ENCODE assay signal across 22 cellular contexts in genomic region chr19:45032421-45032820, GRCh38. TPM values are rescaled to one million over a fixed set of nuclear protein-coding genes. Genes with fewer than 3 reads are reported as not detected.
DNase-seq lines count a peak whose midpoint lies in the region; ATAC-seq, FAIRE-seq and TF ChIP-seq lines count a peak whose summit lies in the region.
"Had no signal": no experiment of that assay in that cellular context is flagged by ENCODE, and none has a peak within 500 bp of the region (broad histone marks: within the 10 kb centered on the region; RNA-seq: fewer than 3 reads in every experiment).

No MANE protein-coding gene starts in this region.

- H2AFZ ChIP-seq in GM12878 (ENCODE audit: control insufficient read depth, low read depth, low read length) (no peak overlapping the region), trophoblast cell (ENCODE audit: insufficient read depth, low read length, poor library complexity) (no peak overlapping the region), GM23248 (no peak overlapping the region)
- H2AFZ ChIP-seq: GM23338 had no signal

- intact Hi-C loops in GM12878 (cut with micrococcal nuclease; ENCODE audit: unreplicated experiment): no loop called here

- H2BK12ac ChIP-seq in trophoblast cell (ENCODE audit: low read length): no peak overlapping the region

- in situ Hi-C loops in GM12878 (cut with MboI) (no loop called here), GM23248 (cut with MboI) (no loop called here)

- H3K9ac ChIP-seq in GM12878 (ENCODE audit: control insufficient read depth, insufficient read depth, low read length) (no peak overlapping the region), trophoblast cell (ENCODE audit: low read length) (no peak overlapping the region), GM23248 (no peak overlapping the region)

- H3K9me3 ChIP-seq in GM12878 (replicated peaks; ENCODE audit: control insufficient read depth, insufficient read depth, low read length) (no peaks in the 10 kb centered on the region), trophoblast cell (ENCODE audit: insufficient read depth, low read depth, low read length) (peaks cover 3% of the 10 kb centered on the region), GM23248 (ENCODE audit: low read depth) (no peaks in the 10 kb centered on the region)

- H3K27me3 ChIP-seq in GM12878 (replicated peaks in 1 of 2; ENCODE audit: control insufficient read depth in 2 of 2, insufficient read depth in 2 of 2, low read length in 1 of 2): no peaks in the 10 kb centered on the region
- no peaks in the 10 kb centered on the region for H3K27me3 ChIP-seq in trophoblast cell (ENCODE audit: insufficient read depth, low read length)
- H3K27me3 ChIP-seq in GM23248 (replicated peaks; ENCODE audit: insufficient read depth): no peaks in the 10 kb centered on the region

- no peaks in the 10 kb centered on the region for H3K9me3 Mint-ChIP-seq in activated T-cell treated with anti-CD3 and anti-CD28 coated beads, Interleukin-2, amount 50 U/mL, for 72 hours
- no peaks in the 10 kb centered on the region for H3K9me3 Mint-ChIP-seq in activated T-cell treated with anti-CD3 and anti-CD28 coated beads, Interleukin-2, amount 50 U/mL, for 24 hours
- H3K9me3 Mint-ChIP-seq: CD4-positive, alpha-beta T cell; IgD-negative memory B cell had no signal

- H3K4me1 Mint-ChIP-seq in activated T-cell treated with anti-CD3 and anti-CD28 coated beads, Interleukin-2, amount 50 U/mL, for 72 hours (ENCODE audit: low read depth): no peaks in the 10 kb centered on the region
- no peaks in the 10 kb centered on the region for H3K4me1 Mint-ChIP-seq in activated T-cell treated with anti-CD3 and anti-CD28 coated beads, Interleukin-2, amount 50 U/mL, for 24 hours (ENCODE audit: low read depth)
- H3K4me1 Mint-ChIP-seq: GM23338, IgD-negative memory B cell had no signal

- no peak overlapping the region for H4K8ac ChIP-seq in trophoblast cell (ENCODE audit: low read depth, low read length)

- CTCF ChIA-PET in GM12878 (lab: Yijun Ruan, JAX): interaction anchor here (0.6 to 0.8 kb wide), 2 partner anchors 17 to 27 kb away, joined by 3 read pairs; no protein-coding TSS in a partner anchor

- no peak overlapping the region for H3K18ac ChIP-seq in trophoblast cell (ENCODE audit: low read length)

- DNase-seq in activated T-cell treated with anti-CD3 and anti-CD28 coated beads, Interleukin-2, amount 50 U/mL, for 72 hours: no peak
- no peak for DNase-seq in activated T-cell treated with anti-CD3 and anti-CD28 coated beads, Interleukin-2, amount 50 U/mL, for 24 hours
- DNase-seq in ELF-1 (ENCODE audit: low read depth, low spot score): peak; percentile 29
- no peak for DNase-seq in GM12878 (ENCODE audit: low read depth, low spot score)
- DNase-seq in trophoblast cell: no peak
- no peak for DNase-seq in GM23248
- DNase-seq in GM19239 (ENCODE audit: insufficient read length, low spot score): no peak
- DNase-seq: AML-193; CD4-positive, alpha-beta T cell; DMS79 treated with DMSO at 0.1 percent for 48 hours; HCEC 1CT; KG1 had no signal

- H3K4me2 ChIP-seq in GM12878 (ENCODE audit: control insufficient read depth, insufficient read depth): no peak overlapping the region
- H3K4me2 ChIP-seq in trophoblast cell (ENCODE audit: low read length): no peak overlapping the region
- H3K4me2 ChIP-seq in GM23248 (ENCODE audit: unreplicated experiment): no peak overlapping the region
- H3K4me2 ChIP-seq: A549, GM23338 had no signal

- H3K27me3 Mint-ChIP-seq in activated T-cell treated with anti-CD3 and anti-CD28 coated beads, Interleukin-2, amount 50 U/mL, for 72 hours (ENCODE audit: low read depth): no peaks in the 10 kb centered on the region
- no peaks in the 10 kb centered on the region for H3K27me3 Mint-ChIP-seq in activated T-cell treated with anti-CD3 and anti-CD28 coated beads, Interleukin-2, amount 50 U/mL, for 24 hours
- H3K27me3 Mint-ChIP-seq: CD4-positive, alpha-beta T cell; IgD-negative memory B cell had no signal

- no peak for ATAC-seq in activated T-cell treated with anti-CD3 and anti-CD28 coated beads, Interleukin-2, amount 50 U/mL, for 72 hours (replicated peaks in 1 of 2)
- ATAC-seq in GM12878: no peak
- ATAC-seq: GM23338 had no signal

- no peak overlapping the region for H2BK120ac ChIP-seq in trophoblast cell (ENCODE audit: insufficient read depth, low read length, poor library complexity)

- H3K9me2 ChIP-seq in GM23248 (ENCODE audit: insufficient read depth): no peaks in the 10 kb centered on the region

- SMC1A ChIA-PET in GM12878 (lab: Charles Lee; ENCODE audit: uncharacterized antibody, unreplicated experiment): interaction anchor here (0.8 kb wide), 1 partner anchor 311 kb away, joined by 3 read pairs; no protein-coding TSS in a partner anchor

- peak overlapping the region; percentile 14 for H4K12ac ChIP-seq in trophoblast cell (ENCODE audit: low read depth, low read length)

- H3K23ac ChIP-seq in trophoblast cell (ENCODE audit: low read length): no peak overlapping the region

- H3K36me3 Mint-ChIP-seq in activated T-cell treated with anti-CD3 and anti-CD28 coated beads, Interleukin-2, amount 50 U/mL, for 72 hours (ENCODE audit: insufficient read depth in 2 of 2): peaks cover 18 to 52% of the 10 kb centered on the region in 2 donors
- peaks cover 91% of the 10 kb centered on the region for H3K36me3 Mint-ChIP-seq in activated T-cell treated with anti-CD3 and anti-CD28 coated beads, Interleukin-2, amount 50 U/mL, for 24 hours (ENCODE audit: low read depth)

- H3K14ac ChIP-seq in trophoblast cell (ENCODE audit: low read length): no peak overlapping the region

- RAD21 ChIA-PET in GM12878 (lab: Charles Lee; ENCODE audit: unreplicated experiment): interaction anchor here (1.1 kb wide), 1 partner anchor 15 kb away, joined by 4 read pairs; no protein-coding TSS in a partner anchor

- TF ChIP-seq POLR2A in GM12878 (IDR thresholded peaks at IDR 0.05; ENCODE audit: low read depth, low read length): peak; percentile 49; the same call in 1 of the 2 replicates

- H3K4me1 ChIP-seq in GM12878 (ENCODE audit: control insufficient read depth, insufficient read depth, low read length) (no peaks in the 10 kb centered on the region), trophoblast cell (ENCODE audit: control insufficient read depth in 1 of 2, insufficient read depth in 2 of 2, low read length in 2 of 2) (no peaks in the 10 kb centered on the region), GM23248 (ENCODE audit: insufficient read depth) (no peaks in the 10 kb centered on the region)
- H3K4me1 ChIP-seq: A549 had no signal

- H3K27ac Mint-ChIP-seq in activated T-cell treated with anti-CD3 and anti-CD28 coated beads, Interleukin-2, amount 50 U/mL, for 72 hours: peak overlapping the region; percentile 26
- H3K27ac Mint-ChIP-seq in activated T-cell treated with anti-CD3 and anti-CD28 coated beads, Interleukin-2, amount 50 U/mL, for 24 hours: no peak overlapping the region
- H3K27ac Mint-ChIP-seq: GM23338 had no signal

- peaks cover 19 to 30% of the 10 kb centered on the region in 2 experiments for H3K36me3 ChIP-seq in GM12878 (ENCODE audit: control insufficient read depth in 2 of 2, insufficient read depth in 2 of 2, low read length in 1 of 2)
- peaks cover 14 to 25% of the 10 kb centered on the region in 2 experiments for H3K36me3 ChIP-seq in trophoblast cell (ENCODE audit: control insufficient read depth in 1 of 2, insufficient read depth in 2 of 2, low read length in 2 of 2)
- 0 out of 2 replicates have a peak, but pooled peaks cover 5% of the 10 kb centered on the region for H3K36me3 ChIP-seq in GM23248 (ENCODE audit: low read depth)

- TF ChIP-seq EP300 in GM12878 (IDR thresholded peaks at IDR 0.05; ENCODE audit: borderline replicate concordance in 1 of 2, control insufficient read depth in 1 of 2, low read depth in 2 of 2, low read length in 2 of 2): no peak

- H4K20me1 ChIP-seq in GM12878 (ENCODE audit: control insufficient read depth, insufficient read depth): no peaks in the 10 kb centered on the region
- no peaks in the 10 kb centered on the region for H4K20me1 ChIP-seq in GM23248 (ENCODE audit: insufficient read depth)

- H3K4me3 Mint-ChIP-seq in activated T-cell treated with anti-CD3 and anti-CD28 coated beads, Interleukin-2, amount 50 U/mL, for 72 hours: no peak overlapping the region
- H3K4me3 Mint-ChIP-seq in activated T-cell treated with anti-CD3 and anti-CD28 coated beads, Interleukin-2, amount 50 U/mL, for 24 hours: no peak overlapping the region
- H3K4me3 Mint-ChIP-seq: GM23338 had no signal

- 94% methylated on average over 18 of the region's 18 CpGs for WGBS in GM12878 (ENCODE audit: insufficient coverage, insufficient replicate concordance, low lambda C conversion rate, missing lambda C conversion rate)
- no CpG with 5 or more reads among the region's 18 CpGs for WGBS in trophoblast cell (ENCODE audit: extremely low coverage, insufficient coverage, insufficient read length)
- 84 to 86% methylated on average over 18 of the region's 18 CpGs for WGBS in GM23248 (ENCODE audit: low coverage in 1 of 2, low lambda C conversion rate in 2 of 2, missing lambda C conversion rate in 2 of 2), 2 experiments

- H3K79me2 ChIP-seq in GM12878 (ENCODE audit: control insufficient read depth, insufficient read depth, low read length): no peaks in the 10 kb centered on the region
- H3K79me2 ChIP-seq in trophoblast cell (ENCODE audit: control insufficient read depth, insufficient read depth, low read length, poor library complexity): no peaks in the 10 kb centered on the region
- no peaks in the 10 kb centered on the region for H3K79me2 ChIP-seq in GM23248 (ENCODE audit: insufficient read depth)

- TF ChIP-seq CTCF in GM12878 (IDR thresholded peaks at IDR 0.05 in 2 of 3, conservative IDR thresholded peaks at IDR 0.05 in 1 of 3; ENCODE audit: control insufficient read depth in 2 of 3, extremely low read depth in 1 of 3, insufficient read depth in 1 of 3, low read depth in 3 of 3, low read length in 3 of 3): no peak

- no peak overlapping the region for H3K4me3 ChIP-seq in GM12878
- no peak overlapping the region for H3K4me3 ChIP-seq in trophoblast cell (ENCODE audit: low read depth, low read length)
- no peak overlapping the region for H3K4me3 ChIP-seq in GM23248
- H3K4me3 ChIP-seq: A549, GM23338 had no signal

- H4K91ac ChIP-seq in trophoblast cell (ENCODE audit: low read depth, low read length): no peak overlapping the region

- H3K27ac ChIP-seq in GM12878 (ENCODE audit: control insufficient read depth, insufficient read depth): no peak overlapping the region
- H3K27ac ChIP-seq in trophoblast cell (ENCODE audit: low read depth, low read length): no peak overlapping the region
- H3K27ac ChIP-seq in GM23248: no peak overlapping the region
- H3K27ac ChIP-seq: 22Rv1, C4-2B, HL-60 had no signal

- TF ChIP-seq RAD21 in GM12878 (IDR thresholded peaks at IDR 0.05; ENCODE audit: insufficient read depth, low read depth, low read length): no peak

- no peaks in the 10 kb centered on the region for H3K79me1 ChIP-seq in trophoblast cell (ENCODE audit: low read length)

- POLR2A ChIA-PET in GM12878 (lab: Charles Lee): interaction anchor here (1.6 to 1.7 kb wide), 2 partner anchors 11 to 14 kb away, joined by 3 to 6 read pairs; no protein-coding TSS in a partner anchor

- FAIRE-seq in GM12878 (lab: Jason Lieb, UNC) (no peak), GM19239 (lab: Jason Lieb, UNC) (no peak)
- FAIRE-seq: A549, GM12891, H54, HTR-8/SVneo had no signal

- no peak overlapping the region for H2BK5ac ChIP-seq in trophoblast cell (ENCODE audit: low read depth, low read length, poor library complexity)

- no peaks in the 10 kb centered on the region for H3F3A ChIP-seq in GM23248 (ENCODE audit: insufficient read depth)

- no peak overlapping the region for H3K4ac ChIP-seq in trophoblast cell (ENCODE audit: low read depth, low read length)

- no peak overlapping the region for H2AK5ac ChIP-seq in trophoblast cell (ENCODE audit: low read length)

- BruUV-seq in GM12878 (replicated peaks; lab: Mats Ljungman, UMichigan): no TSS peak

RNA-seq across cellular contexts. Expression of gene CLASRP, which starts 6.4 kb away (rescaled TPM):
- 100 to 1,000 TPM; 110 to 138 TPM for total RNA-seq in activated T-cell treated with anti-CD3 and anti-CD28 coated beads, Interleukin-2, amount 50 U/mL, for 72 hours
- 116 and 141 TPM in 2 replicates for total RNA-seq in GM12878 (2013; cell fraction: nucleolus; rRNA removed)
- 28.5 and 28.9 TPM in 2 replicates for total RNA-seq in GM12878 (2014; rRNA removed)
- 31.9 and 33.6 TPM in 2 replicates for total RNA-seq in GM12878 (2014; rRNA removed; fragmentation: Illumina TruSeq; extraction: Trizol)
- 66.7 and 75.8 TPM in 2 replicates for total RNA-seq in GM12878 (2021)
- polyA plus RNA-seq in GM12878 (2011; ENCODE audit: low read depth): 32.0 TPM
- 24.6 and 40.4 TPM in 2 replicates for polyA plus RNA-seq in GM12878 (2011; rRNA removed)
- polyA plus RNA-seq in GM12878 (2011; cell fraction: cytosol; rRNA removed): 19.2 and 19.5 TPM in 2 replicates
- 208 and 258 TPM in 2 replicates for polyA plus RNA-seq in GM12878 (2011; cell fraction: nucleus; rRNA removed)
- polyA plus RNA-seq in GM12878 (2012): 58.3 and 93.7 TPM in 2 replicates
- polyA plus RNA-seq in GM12878 (2014; fragmentation: Illumina TruSeq; extraction: Trizol): 20.2 and 37.2 TPM in 2 replicates
- 1 to 10 TPM in 1 of 2 experiments, under 1 TPM in 1; 0.68 to 2.3 TPM for polyA plus RNA-seq in GM12878 (2014; fragmentation: Nextera tagmentation; extraction: Ambion mirVana)
- polyA plus RNA-seq in GM12878 (2014; rRNA removed): 62.5 and 80.2 TPM in 2 replicates
- polyA plus RNA-seq in GM12878 (2016; fragmentation: Nextera tagmentation; extraction: Ambion mirVana): 10 to 100 TPM; 18.5 to 23.6 TPM
- 23.8 and 26.4 TPM in 2 replicates for polyA minus RNA-seq in GM12878 (2011; rRNA and poly(A)+ RNA removed)
- 7.9 and 9.6 TPM in 2 replicates for polyA minus RNA-seq in GM12878 (2011; cell fraction: cytosol; rRNA and poly(A)+ RNA removed)
- polyA minus RNA-seq in GM12878 (2011; cell fraction: nucleus; rRNA and poly(A)+ RNA removed): 20.9 and 53.9 TPM in 2 replicates
- polyA plus RNA-seq in trophoblast cell (2013): 30.4 TPM in 2 replicates
- 12.3 and 45.1 TPM in 2 replicates for total RNA-seq in GM23248 (2014; rRNA removed; shearing (Covaris generic))
- 9.2 and 10.1 TPM in 2 replicates for polyA plus RNA-seq in GM23248 (2016; fragmentation: Nextera tagmentation; extraction: Ambion mirVana)

RNA-seq across cellular contexts. Expression of gene RELB, which starts 31.2 kb away (rescaled TPM):
- total RNA-seq in activated T-cell treated with anti-CD3 and anti-CD28 coated beads, Interleukin-2, amount 50 U/mL, for 72 hours: 100 to 1,000 TPM; 142 to 145 TPM
- total RNA-seq in GM12878 (2013; cell fraction: nucleolus; rRNA removed): 26.2 and 27.0 TPM in 2 replicates
- total RNA-seq in GM12878 (2014; rRNA removed) (14.6 and 22.8 TPM in 2 replicates), GM12878 (2014; rRNA removed; fragmentation: Illumina TruSeq; extraction: Trizol) (8.4 and 9.1 TPM in 2 replicates), GM12878 (2021) (43.4 and 43.8 TPM in 2 replicates)
- 7.3 TPM for polyA plus RNA-seq in GM12878 (2011; ENCODE audit: low read depth)
- polyA plus RNA-seq in GM12878 (2011; rRNA removed) (9.9 and 20.6 TPM in 2 replicates), GM12878 (2014; fragmentation: Illumina TruSeq; extraction: Trizol) (3.6 and 5.6 TPM in 2 replicates), GM12878 (2014; fragmentation: Nextera tagmentation; extraction: Ambion mirVana) (1 to 10 TPM in 1 of 2 experiments, under 1 TPM in 1; 0.66 to 3.2 TPM), GM12878 (2014; rRNA removed) (27.9 and 38.9 TPM in 2 replicates), GM12878 (2016; fragmentation: Nextera tagmentation; extraction: Ambion mirVana) (10 to 100 TPM; 11.1 to 14.5 TPM), GM23248 (2016; fragmentation: Nextera tagmentation; extraction: Ambion mirVana) (7.6 and 10.0 TPM in 2 replicates)
- polyA plus RNA-seq in GM12878 (2011; cell fraction: cytosol; rRNA removed): 34.4 and 43.0 TPM in 2 replicates
- polyA plus RNA-seq in GM12878 (2011; cell fraction: nucleus; rRNA removed): 42.0 and 52.3 TPM in 2 replicates
- 27.3 and 32.8 TPM in 2 replicates for polyA plus RNA-seq in GM12878 (2012)
- 27.9 and 45.2 TPM in 2 replicates for polyA minus RNA-seq in GM12878 (2011; rRNA and poly(A)+ RNA removed)
- polyA minus RNA-seq in GM12878 (2011; cell fraction: cytosol; rRNA and poly(A)+ RNA removed): 30.0 and 34.2 TPM in 2 replicates
- polyA minus RNA-seq in GM12878 (2011; cell fraction: nucleus; rRNA and poly(A)+ RNA removed): 9.7 and 20.9 TPM in 2 replicates
- polyA plus RNA-seq in trophoblast cell (2013): 7.4 and 7.5 TPM in 2 replicates
- 9.7 and 12.5 TPM in 2 replicates for total RNA-seq in GM23248 (2014; rRNA removed; shearing (Covaris generic))

RNA-seq across cellular contexts. Expression of gene ZNF296, which starts 43.9 kb away (rescaled TPM):
- 1 to 10 TPM; 5.1 to 5.2 TPM for total RNA-seq in activated T-cell treated with anti-CD3 and anti-CD28 coated beads, Interleukin-2, amount 50 U/mL, for 72 hours
- total RNA-seq in GM12878 (2013; cell fraction: nucleolus; rRNA removed): 5.5 and 7.7 TPM in 2 replicates
- total RNA-seq in GM12878 (2014; rRNA removed) (2.0 and 3.5 TPM in 2 replicates), GM12878 (2014; rRNA removed; fragmentation: Illumina TruSeq; extraction: Trizol) (0.83 and 0.98 TPM in 2 replicates), GM12878 (2021) (21.3 and 23.5 TPM in 2 replicates)
- polyA plus RNA-seq in GM12878 (2011; ENCODE audit: low read depth): 3.8 TPM
- polyA plus RNA-seq in GM12878 (2011; rRNA removed) (0.24 and 0.92 TPM in 2 replicates), GM12878 (2014; fragmentation: Illumina TruSeq; extraction: Trizol) (0.53 TPM in 1 of 2 replicates, not detected in the other), GM12878 (2014; fragmentation: Nextera tagmentation; extraction: Ambion mirVana) (under 1 TPM in 1 of 2 experiments, not detected in 1; 0.44 TPM), GM12878 (2014; rRNA removed) (7.5 and 11.8 TPM in 2 replicates), GM12878 (2016; fragmentation: Nextera tagmentation; extraction: Ambion mirVana) (10 to 100 TPM; 21.9 to 23.6 TPM), GM23248 (2016; fragmentation: Nextera tagmentation; extraction: Ambion mirVana) (0.15 TPM in 1 of 2 replicates, not detected in the other)
- polyA plus RNA-seq in GM12878 (2011; cell fraction: cytosol; rRNA removed): 2.8 and 2.9 TPM in 2 replicates
- 8.0 and 12.0 TPM in 2 replicates for polyA plus RNA-seq in GM12878 (2011; cell fraction: nucleus; rRNA removed)
- 12.1 and 14.3 TPM in 2 replicates for polyA plus RNA-seq in GM12878 (2012)
- polyA minus RNA-seq in GM12878 (2011; rRNA and poly(A)+ RNA removed): 0.66 and 4.7 TPM in 2 replicates
- 7.4 and 9.8 TPM in 2 replicates for polyA minus RNA-seq in GM12878 (2011; cell fraction: cytosol; rRNA and poly(A)+ RNA removed)
- 3.3 and 9.2 TPM in 2 replicates for polyA minus RNA-seq in GM12878 (2011; cell fraction: nucleus; rRNA and poly(A)+ RNA removed)
- 0.62 and 0.67 TPM in 2 replicates for polyA plus RNA-seq in trophoblast cell (2013)
- 0.25 TPM in 1 of 2 replicates, not detected in the other for total RNA-seq in GM23248 (2014; rRNA removed; shearing (Covaris generic))
- total RNA-seq: G401 had no signal

RNA-seq across cellular contexts. Expression of gene GEMIN7, which starts 46.6 kb away (rescaled TPM):
- 10 to 100 TPM; 26.4 to 28.1 TPM for total RNA-seq in activated T-cell treated with anti-CD3 and anti-CD28 coated beads, Interleukin-2, amount 50 U/mL, for 72 hours
- total RNA-seq in GM12878 (2013; cell fraction: nucleolus; rRNA removed): 29.8 and 32.3 TPM in 2 replicates
- total RNA-seq in GM12878 (2014; rRNA removed) (36.9 and 44.8 TPM in 2 replicates), GM12878 (2014; rRNA removed; fragmentation: Illumina TruSeq; extraction: Trizol) (25.2 and 26.5 TPM in 2 replicates), GM12878 (2021) (42.4 and 45.0 TPM in 2 replicates)
- polyA plus RNA-seq in GM12878 (2011; ENCODE audit: low read depth): 50.7 TPM
- polyA plus RNA-seq in GM12878 (2011; rRNA removed) (27.5 and 43.3 TPM in 2 replicates), GM12878 (2014; fragmentation: Illumina TruSeq; extraction: Trizol) (11.7 and 21.1 TPM in 2 replicates), GM12878 (2014; fragmentation: Nextera tagmentation; extraction: Ambion mirVana) (10 to 100 TPM; 51.6 to 55.3 TPM), GM12878 (2014; rRNA removed) (43.9 and 48.5 TPM in 2 replicates), GM12878 (2016; fragmentation: Nextera tagmentation; extraction: Ambion mirVana) (10 to 100 TPM; 75.5 to 76.7 TPM), GM23248 (2016; fragmentation: Nextera tagmentation; extraction: Ambion mirVana) (48.4 and 49.7 TPM in 2 replicates)
- polyA plus RNA-seq in GM12878 (2011; cell fraction: cytosol; rRNA removed): 75.3 and 80.0 TPM in 2 replicates
- polyA plus RNA-seq in GM12878 (2011; cell fraction: nucleus; rRNA removed): 104 and 138 TPM in 2 replicates
- polyA plus RNA-seq in GM12878 (2012): 42.3 and 52.6 TPM in 2 replicates
- polyA minus RNA-seq in GM12878 (2011; rRNA and poly(A)+ RNA removed): 12.9 and 37.6 TPM in 2 replicates
- polyA minus RNA-seq in GM12878 (2011; cell fraction: cytosol; rRNA and poly(A)+ RNA removed): 13.3 and 22.1 TPM in 2 replicates
- 12.8 and 21.5 TPM in 2 replicates for polyA minus RNA-seq in GM12878 (2011; cell fraction: nucleus; rRNA and poly(A)+ RNA removed)
- 18.4 and 19.0 TPM in 2 replicates for polyA plus RNA-seq in trophoblast cell (2013)
- 22.5 and 25.3 TPM in 2 replicates for total RNA-seq in GM23248 (2014; rRNA removed; shearing (Covaris generic))
